Comparison of ENCODE assay signal across 16 cellular contexts in the genomic region with DNA sequence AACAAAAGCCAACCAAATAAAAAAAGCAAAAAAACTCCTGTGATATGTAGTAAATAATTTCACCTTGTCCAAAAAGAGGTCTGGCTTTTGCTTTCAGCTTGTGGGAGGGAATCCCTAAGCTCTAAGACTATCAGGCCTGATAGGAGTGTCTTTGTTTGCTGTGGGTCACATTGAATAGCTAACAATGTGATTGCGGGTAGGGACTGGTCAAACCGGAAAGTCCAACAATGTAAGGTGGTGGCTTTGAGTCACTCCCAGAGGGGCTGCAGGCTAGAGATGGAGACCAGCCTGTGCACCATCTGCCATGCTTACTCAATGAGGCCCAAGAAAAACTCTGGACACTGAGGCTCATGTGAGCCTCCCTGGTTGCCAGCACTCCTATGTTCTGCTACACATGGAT.
"Had no signal": no experiment of that assay in that cellular context is flagged by ENCODE, and none has a peak within 500 bp of the region (broad histone marks: within the 10 kb centered on the region; RNA-seq: fewer than 3 reads in every experiment).

No MANE protein-coding gene starts in this region.

- ATAC-seq: body of pancreas, foreskin keratinocyte, left cardiac atrium had no signal

- DNase-seq: activated CD4-positive, alpha-beta T cell treated with anti-CD3 and anti-CD28 coated beads, Interleukin-2, amount 10 ng/mL, durations not matched to agents 7 days and 5 days; activated CD8-positive, alpha-beta memory T cell treated with anti-CD3 and anti-CD28 coated beads for 24 hours; activated gamma-delta T cell treated with Interleukin-2 at 50 U/mL for 16 hours; amygdala; body of pancreas; central memory CD4-positive, alpha-beta T cell; foreskin keratinocyte; immature natural killer cell; left cardiac atrium; lower lobe of right lung; ovary; stimulated activated CD4-positive, alpha-beta T cell treated with anti-CD3 and anti-CD28 coated beads, Interleukin-12 subunit alpha, Interleukin-12 subunit beta, amount 100 ng/mL, for 4 hours; stimulated activated CD4-positive, alpha-beta T cell treated with anti-CD3 and anti-CD28 coated beads, Interleukin-2, amount 100 ng/mL, for 24 hours; T-helper 2 cell had no signal

- H3K27ac ChIP-seq: body of pancreas, coronary artery, foreskin keratinocyte, lower lobe of right lung, ovary, vagina had no signal
